ENCODE assay signal across 22 cellular contexts in genomic region chr1:95655321-95656020, GRCh38.
"Had no signal": no experiment of that assay in that cellular context is flagged by ENCODE, and none has a peak within 500 bp of the region (broad histone marks: within the 10 kb centered on the region; RNA-seq: fewer than 3 reads in every experiment).

No MANE protein-coding gene starts in this region.

- H3K27me3 ChIP-seq: body of pancreas, esophagus muscularis mucosa had no signal

- H3K4me1 Mint-ChIP-seq: activated B cell treated with CpG ODN at 0.5 μM for 24 hours; activated CD4-positive, alpha-beta T cell treated with anti-CD3 and anti-CD28 coated beads, Interleukin-2, amount 10 ng/mL, durations not matched to agents 24 days and 14 days; central memory CD8-positive, alpha-beta T cell; memory B cell; naive thymus-derived CD8-positive, alpha-beta T cell; stimulated activated effector memory CD8-positive, alpha-beta T cell treated with anti-CD3 and anti-CD28 coated beads, Interleukin-12 subunit alpha, Interleukin-12 subunit beta, amount 100 ng/mL, for 72 hours had no signal

- H3K4me3 Mint-ChIP-seq: activated B cell treated with CpG ODN at 0.5 μM for 24 hours; activated CD4-positive, alpha-beta T cell treated with anti-CD3 and anti-CD28 coated beads, Interleukin-2, amount 10 ng/mL, durations not matched to agents 24 days and 14 days; activated CD8-positive, alpha-beta T cell treated with anti-CD3 and anti-CD28 coated beads, Interleukin-2, amount 10 ng/mL, durations not matched to agents 7 days and 5 days; activated naive CD8-positive, alpha-beta T cell; activated T-cell treated with anti-CD3 and anti-CD28 coated beads, Interleukin-2, amount 50 U/mL, for 72 hours; central memory CD8-positive, alpha-beta T cell; memory B cell; naive thymus-derived CD8-positive, alpha-beta T cell; stimulated activated effector memory CD8-positive, alpha-beta T cell treated with anti-CD3 and anti-CD28 coated beads, Interleukin-12 subunit alpha, Interleukin-12 subunit beta, amount 100 ng/mL, for 72 hours had no signal

- ATAC-seq: activated CD8-positive, alpha-beta T cell treated with anti-CD3 and anti-CD28 coated beads, Interleukin-2, amount 10 ng/mL, durations not matched to agents 7 days and 5 days; activated T-cell treated with anti-CD3 and anti-CD28 coated beads, Interleukin-2, amount 50 U/mL, for 72 hours; body of pancreas; left ventricle myocardium superior; naive thymus-derived CD8-positive, alpha-beta T cell; sciatic nerve; stimulated activated effector memory CD8-positive, alpha-beta T cell treated with anti-CD3 and anti-CD28 coated beads, Interleukin-12 subunit alpha, Interleukin-12 subunit beta, amount 100 ng/mL, for 72 hours had no signal

- H3K36me3 Mint-ChIP-seq: activated naive CD8-positive, alpha-beta T cell; memory B cell; naive thymus-derived CD8-positive, alpha-beta T cell; stimulated activated effector memory CD8-positive, alpha-beta T cell treated with anti-CD3 and anti-CD28 coated beads, Interleukin-12 subunit alpha, Interleukin-12 subunit beta, amount 100 ng/mL, for 72 hours had no signal

- H3K9me3 ChIP-seq: body of pancreas, esophagus muscularis mucosa had no signal

- FAIRE-seq: kidney, TTC549 had no signal

- H3K27me3 Mint-ChIP-seq: activated B cell treated with CpG ODN at 0.5 μM for 24 hours; activated CD4-positive, alpha-beta T cell treated with anti-CD3 and anti-CD28 coated beads, Interleukin-2, amount 10 ng/mL, durations not matched to agents 24 days and 14 days; activated naive CD8-positive, alpha-beta T cell; central memory CD8-positive, alpha-beta T cell; memory B cell; naive thymus-derived CD8-positive, alpha-beta T cell; progenitor cell of endocrine pancreas had no signal

- H3K27ac ChIP-seq: body of pancreas, esophagus muscularis mucosa had no signal

- H3K9me3 Mint-ChIP-seq: memory B cell had no signal

- DNase-seq: activated B cell treated with CpG ODN at 0.5 μM for 24 hours; activated CD4-positive, alpha-beta T cell treated with anti-CD3 and anti-CD28 coated beads, Interleukin-2, amount 10 ng/mL, durations not matched to agents 24 days and 14 days; activated CD8-positive, alpha-beta memory T cell treated with anti-CD3 and anti-CD28 coated beads, Interleukin-2, amount 50 U/mL, for 4 hours; activated CD8-positive, alpha-beta T cell treated with anti-CD3 and anti-CD28 coated beads, Interleukin-2, amount 10 ng/mL, durations not matched to agents 7 days and 5 days; activated gamma-delta T cell; activated T-cell treated with anti-CD3 and anti-CD28 coated beads, Interleukin-2, amount 50 U/mL, for 72 hours; body of pancreas; cortex of kidney; effector CD4-positive, alpha-beta T cell; hippocampal formation; kidney; left ventricle myocardium superior; naive thymus-derived CD8-positive, alpha-beta T cell; occipital lobe had no signal

- H3K4me3 ChIP-seq: body of pancreas, esophagus muscularis mucosa had no signal

- H3K27ac Mint-ChIP-seq: activated B cell treated with CpG ODN at 0.5 μM for 24 hours; activated CD4-positive, alpha-beta T cell treated with anti-CD3 and anti-CD28 coated beads, Interleukin-2, amount 10 ng/mL, durations not matched to agents 24 days and 14 days; activated CD8-positive, alpha-beta T cell treated with anti-CD3 and anti-CD28 coated beads, Interleukin-2, amount 10 ng/mL, durations not matched to agents 7 days and 5 days; activated naive CD8-positive, alpha-beta T cell; activated T-cell treated with anti-CD3 and anti-CD28 coated beads, Interleukin-2, amount 50 U/mL, for 72 hours; memory B cell; naive thymus-derived CD8-positive, alpha-beta T cell; progenitor cell of endocrine pancreas; stimulated activated effector memory CD8-positive, alpha-beta T cell treated with anti-CD3 and anti-CD28 coated beads, Interleukin-12 subunit alpha, Interleukin-12 subunit beta, amount 100 ng/mL, for 72 hours had no signal

- H3K36me3 ChIP-seq: esophagus muscularis mucosa had no signal
